Comparison of ENCODE assay signal across 8 cellular contexts in the genomic region with DNA sequence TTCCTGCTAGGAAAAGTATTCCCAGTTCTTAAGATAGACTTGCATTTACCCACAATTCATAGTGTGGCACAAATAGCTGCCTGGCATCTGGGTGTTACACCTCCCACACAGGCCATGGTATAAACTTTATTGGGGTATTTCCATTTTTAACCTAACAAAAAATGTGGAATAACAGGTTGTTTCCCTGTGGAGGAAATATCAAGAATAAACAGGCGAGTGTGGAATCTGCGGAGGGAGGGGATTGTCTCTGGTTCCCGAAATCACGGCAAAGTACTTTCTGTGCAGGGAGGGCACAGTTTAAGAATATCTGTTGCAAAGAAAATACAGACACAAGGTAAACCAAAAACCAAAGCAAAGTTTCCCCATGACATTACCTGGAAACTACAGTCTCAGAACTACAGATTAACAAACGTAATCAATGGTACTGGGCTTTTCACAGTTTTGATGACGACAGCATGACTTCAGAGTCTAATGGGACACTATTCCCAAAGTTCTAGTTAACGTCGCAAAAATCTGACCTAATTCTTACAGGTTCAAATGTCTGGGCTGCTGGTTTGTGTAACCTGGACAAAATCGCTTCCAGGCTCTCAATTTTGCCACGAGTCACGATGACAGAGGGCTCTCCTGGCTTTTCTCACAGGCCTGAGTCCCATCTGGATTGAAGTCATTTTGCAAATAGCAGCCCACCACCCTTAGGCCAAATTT. TPM values are rescaled to one million over a fixed set of nuclear protein-coding genes. Genes with fewer than 3 reads are reported as not detected.
DNase-seq lines count a peak whose midpoint lies in the region; ATAC-seq and TF ChIP-seq lines count a peak whose summit lies in the region.

No MANE protein-coding gene starts in this region.

- CTCF ChIA-PET in HCT116 (lab: Charles Lee), result interaction anchor here (1.9 kb wide), 1 partner anchor 185 kb away, joined by 4 read pairs; no protein-coding TSS in a partner anchor
- CTCF ChIA-PET in activated CD8-positive, alpha-beta T cell treated with anti-CD3 and anti-CD28 coated beads for 36 hours (lab: Charles Lee), result interaction anchor here (0.7 to 1.2 kb wide), 4 partner anchors 54 to 185 kb away, joined by 3 to 5 read pairs (median 3); no protein-coding TSS in a partner anchor

- H3K27ac Mint-ChIP-seq in activated CD8-positive, alpha-beta T cell treated with anti-CD3 and anti-CD28 coated beads for 36 hours, result peak overlapping the region; percentile 87

- intact Hi-C loops in HCT116 (cut with micrococcal nuclease), result no loop called here
- intact Hi-C loops in activated CD8-positive, alpha-beta T cell treated with anti-CD3 and anti-CD28 coated beads for 36 hours (cut with micrococcal nuclease), result no loop called here
- intact Hi-C loops in spleen (cut with DNase I; ENCODE audit: low total_unique reads), result loop anchor here (5.0 kb wide), 1 partner anchor 60 kb away; a partner anchor contains a TSS

- peak overlapping the region; percentile 99 for H3K27ac ChIP-seq in HCT116 (ENCODE audit: low read depth, low read length)
- H3K27ac ChIP-seq in hepatocyte, result peak overlapping the region; percentile 99
- peak overlapping the region; percentile 91 to 99 (median 96) for H3K27ac ChIP-seq in spleen

- no peaks in the 10 kb centered on the region for H3K9me3 ChIP-seq in HCT116 (ENCODE audit: control insufficient read depth in 1 of 2, insufficient read depth in 1 of 2, low read depth in 1 of 2, low read length in 2 of 2)
- H3K9me3 ChIP-seq in hepatocyte (ENCODE audit: low read depth), result no peaks in the 10 kb centered on the region
- H3K9me3 ChIP-seq in spleen, result no peaks in the 10 kb centered on the region

- H3K9me3 Mint-ChIP-seq in activated CD8-positive, alpha-beta T cell treated with anti-CD3 and anti-CD28 coated beads for 36 hours, result no peaks in the 10 kb centered on the region

- H3K4me2 ChIP-seq in HCT116 (ENCODE audit: low read length), result peak overlapping the region; percentile 87
- peak overlapping the region; percentile 91 for H3K4me2 ChIP-seq in hepatocyte

- ATAC-seq in HCT116 (no peak), GM21526 (IDR thresholded peaks at IDR 0.05; ENCODE audit: low FRiP score, unreplicated experiment) (no peak)
- ATAC-seq in activated CD8-positive, alpha-beta T cell treated with anti-CD3 and anti-CD28 coated beads for 36 hours, result no peak

- no peak for TF ChIP-seq CTCF in HCT116 (IDR thresholded peaks at IDR 0.05 in 2 of 3, conservative IDR thresholded peaks at IDR 0.05 in 1 of 3; ENCODE audit: borderline replicate concordance in 1 of 3, insufficient read depth in 1 of 3, low read depth in 2 of 3, low read length in 2 of 3)
- no peak for TF ChIP-seq CTCF in activated CD8-positive, alpha-beta T cell treated with anti-CD3 and anti-CD28 coated beads for 36 hours (IDR thresholded peaks at IDR 0.05)
- TF ChIP-seq CTCF in hepatocyte (IDR thresholded peaks at IDR 0.05; ENCODE audit: poor library complexity), result no peak
- no peak for TF ChIP-seq CTCF in spleen (IDR thresholded peaks at IDR 0.05 in 8 of 11, conservative IDR thresholded peaks at IDR 0.05 in 3 of 11)

- POLR2A ChIA-PET in HCT116 (lab: Charles Lee), result interaction anchor here (1.7 kb wide), 1 partner anchor 53 kb away, joined by 9 read pairs; no protein-coding TSS in a partner anchor
- POLR2A ChIA-PET in activated CD8-positive, alpha-beta T cell treated with anti-CD3 and anti-CD28 coated beads for 36 hours (lab: Charles Lee), result interaction anchor here (1.0 to 2.4 kb wide), 10 partner anchors 11 to 334 kb away, joined by 3 to 13 read pairs (median 6); a partner anchor contains a TSS

- DNase-seq in HCT116 (ENCODE audit: low read depth, low spot score) (no peak), hepatocyte (ENCODE audit: low spot score) (no peak), spleen (no peak), COR-L47 (lab: John Stamatoyannopoulos, UW) (no peak), dedifferentiated amniotic fluid mesenchymal stem cell (ENCODE audit: extremely low spot score) (no peak)
- DNase-seq in activated CD8-positive, alpha-beta T cell treated with anti-CD3 and anti-CD28 coated beads for 36 hours, result peak; percentile 12
- DNase-seq in effector CD8-positive, alpha-beta T cell (lab: John Stamatoyannopoulos, UW), result no peak

- H3K27me3 Mint-ChIP-seq in activated CD8-positive, alpha-beta T cell treated with anti-CD3 and anti-CD28 coated beads for 36 hours, result no peaks in the 10 kb centered on the region

- H2AFZ ChIP-seq in HCT116 (ENCODE audit: low read depth, low read length, poor library complexity, severe bottlenecking) (no peak overlapping the region), hepatocyte (peak overlapping the region; percentile 64)

- H3K4me3 ChIP-seq in HCT116 (replicated peaks in 1 of 2; ENCODE audit: low read depth in 1 of 2, low read length in 2 of 2), result peak overlapping the region; percentile 78 to 97
- peak overlapping the region; percentile 65 for H3K4me3 ChIP-seq in hepatocyte
- peak overlapping the region; percentile 76 to 100 (median 94) for H3K4me3 ChIP-seq in spleen

- RAD21 ChIA-PET in HCT116 (lab: Charles Lee; ENCODE audit: low non-redundant PET in 1 of 2, low total read pairs in 2 of 2, uncharacterized antibody in 2 of 2, unreplicated experiment in 2 of 2), result interaction anchor here in 1 of 2 experiments (1.2 kb wide), 1 partner anchor 53 kb away, joined by 3 read pairs; no protein-coding TSS in a partner anchor

- H3K4me1 ChIP-seq in HCT116 (ENCODE audit: control insufficient read depth in 1 of 2, insufficient read depth in 2 of 2, low read length in 2 of 2), result peaks cover 14 to 30% of the 10 kb centered on the region in 2 experiments
- H3K4me1 ChIP-seq in hepatocyte (ENCODE audit: insufficient read depth), result peaks cover 48% of the 10 kb centered on the region
- peaks cover 50 to 87% (median 68%) of the 10 kb centered on the region in 6 donors for H3K4me1 ChIP-seq in spleen

- H3K79me2 ChIP-seq in HCT116 (ENCODE audit: insufficient read depth, low read length), result peaks cover 73% of the 10 kb centered on the region
- peaks cover 71% of the 10 kb centered on the region for H3K79me2 ChIP-seq in hepatocyte

- H3K36me3 Mint-ChIP-seq in activated CD8-positive, alpha-beta T cell treated with anti-CD3 and anti-CD28 coated beads for 36 hours (ENCODE audit: low read depth), result peaks cover 43% of the 10 kb centered on the region

- peaks cover 57% of the 10 kb centered on the region for H3K4me1 Mint-ChIP-seq in activated CD8-positive, alpha-beta T cell treated with anti-CD3 and anti-CD28 coated beads for 36 hours (ENCODE audit: low read depth)

- peak overlapping the region; percentile 96 for H3K9ac ChIP-seq in HCT116 (ENCODE audit: low read length)

- TSS peak; percentile 69 for BruUV-seq in HCT116 (replicated peaks; lab: Mats Ljungman, UMichigan)

- H3K36me3 ChIP-seq in HCT116 (ENCODE audit: control insufficient read depth in 1 of 2, insufficient read depth in 2 of 2, low read length in 2 of 2), result 0 out of 4 replicates have a peak, but pooled peaks cover 0 to 2% of the 10 kb centered on the region in 2 experiments
- no peaks in the 10 kb centered on the region for H3K36me3 ChIP-seq in hepatocyte (replicated peaks; ENCODE audit: insufficient read depth, low read depth)
- H3K36me3 ChIP-seq in spleen, result no peaks in the 10 kb centered on the region

- H3K9me2 ChIP-seq in HCT116 (ENCODE audit: insufficient read depth) (no peaks in the 10 kb centered on the region), hepatocyte (replicated peaks; ENCODE audit: insufficient read depth) (no peaks in the 10 kb centered on the region)

- no peaks in the 10 kb centered on the region for H3K27me3 ChIP-seq in HCT116 (ENCODE audit: insufficient read depth, low read length)
- H3K27me3 ChIP-seq in hepatocyte, result no peaks in the 10 kb centered on the region
- no peaks in the 10 kb centered on the region for H3K27me3 ChIP-seq in spleen (replicated peaks in 1 of 7)

- WGBS in hepatocyte (ENCODE audit: low lambda C conversion rate, missing lambda C conversion rate), result 7% methylated on average over 11 of the region's 11 CpGs
- WGBS in spleen, 5 donors, result 10 to 28% (median 22%) methylated on average over 11 of the region's 11 CpGs

- no peak for TF ChIP-seq POLR2A in HCT116 (IDR thresholded peaks at IDR 0.05; ENCODE audit: borderline replicate concordance, extremely low read depth, insufficient read depth, insufficient read length)
- TF ChIP-seq POLR2A in spleen (IDR thresholded peaks at IDR 0.05), result no peak

- H4K20me1 ChIP-seq in HCT116 (ENCODE audit: insufficient read depth) (peaks cover 45% of the 10 kb centered on the region; the same call in 1 of the 2 replicates), hepatocyte (ENCODE audit: insufficient read depth, poor library complexity, severe bottlenecking) (peaks cover 55% of the 10 kb centered on the region)

- no peak for TF ChIP-seq RAD21 in HCT116 (IDR thresholded peaks at IDR 0.05; ENCODE audit: low read depth)

- peak overlapping the region; percentile 89 for H3K4me3 Mint-ChIP-seq in activated CD8-positive, alpha-beta T cell treated with anti-CD3 and anti-CD28 coated beads for 36 hours

TF ChIP-seq in HCT116, 20 proteins besides CTCF, POLR2A, EP300 and RAD21 (continues in another document):
- TF ChIP-seq EZH2 (IDR thresholded peaks at IDR 0.05), result no peak
- no peak for TF ChIP-seq ELF1 (IDR thresholded peaks at IDR 0.05; ENCODE audit: borderline replicate concordance, low read depth)
- TF ChIP-seq, protein P1, sequence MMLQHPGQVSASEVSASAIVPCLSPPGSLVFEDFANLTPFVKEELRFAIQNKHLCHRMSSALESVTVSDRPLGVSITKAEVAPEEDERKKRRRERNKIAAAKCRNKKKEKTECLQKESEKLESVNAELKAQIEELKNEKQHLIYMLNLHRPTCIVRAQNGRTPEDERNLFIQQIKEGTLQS (IDR thresholded peaks at IDR 0.05), result no peak
- TF ChIP-seq JUND (IDR thresholded peaks at IDR 0.05), result no peak

RNA-seq across cellular contexts. Expression of a gene that starts 1.4 kb away (rescaled TPM):
- 160 TPM for total RNA-seq in HCT116 (2021; ENCODE audit: unreplicated experiment)
- polyA plus RNA-seq in HCT116 (2012), result 53.5 and 64.4 TPM in 2 replicates
- 100 to 1,000 TPM; 145 to 149 TPM for total RNA-seq in activated CD8-positive, alpha-beta T cell treated with anti-CD3 and anti-CD28 coated beads for 36 hours
- total RNA-seq in hepatocyte, result 119 and 138 TPM in 2 replicates
- 92.8 and 101 TPM in 2 replicates for polyA plus RNA-seq in hepatocyte
- 100 to 1,000 TPM in 5 of 7 donors, 10 to 100 TPM in 2; 89.8 to 174 (median 123) TPM for total RNA-seq in spleen
- polyA plus RNA-seq in spleen, result 10 to 100 TPM; 45.1 to 73.0 (median 52.2) TPM

RNA-seq across cellular contexts. Expression of a gene that starts 58.6 kb away (rescaled TPM):
- total RNA-seq in HCT116 (2021; ENCODE audit: unreplicated experiment) (25.3 TPM), hepatocyte (32.5 and 33.6 TPM in 2 replicates), spleen (10 to 100 TPM; 61.1 to 83.3 (median 70.0) TPM)
- 19.7 and 19.8 TPM in 2 replicates for polyA plus RNA-seq in HCT116 (2012)
- total RNA-seq in activated CD8-positive, alpha-beta T cell treated with anti-CD3 and anti-CD28 coated beads for 36 hours, result 10 to 100 TPM; 13.1 to 15.0 TPM
- polyA plus RNA-seq in hepatocyte (44.4 and 44.5 TPM in 2 replicates), spleen (10 to 100 TPM in 1 of 3 donors, 1 to 10 TPM in 2; 7.5 to 17.3 (median 8.4) TPM)

RNA-seq across cellular contexts. Expression of a gene that starts 58.8 kb away (rescaled TPM):
- total RNA-seq in HCT116 (2021; ENCODE audit: unreplicated experiment), result 76.8 TPM
- polyA plus RNA-seq in HCT116 (2012), result 54.7 and 62.0 TPM in 2 replicates
- 10 to 100 TPM; 72.1 to 72.3 TPM for total RNA-seq in activated CD8-positive, alpha-beta T cell treated with anti-CD3 and anti-CD28 coated beads for 36 hours
- total RNA-seq in hepatocyte, result 90.1 and 96.4 TPM in 2 replicates
- polyA plus RNA-seq in hepatocyte, result 66.9 and 71.2 TPM in 2 replicates
- total RNA-seq in spleen, result 100 to 1,000 TPM in 3 of 7 donors, 10 to 100 TPM in 4; 63.9 to 122 (median 76.7) TPM
- 10 to 100 TPM; 31.3 to 49.1 (median 39.5) TPM for polyA plus RNA-seq in spleen
